ENCODE assay signal across 25 cellular contexts in genomic region chr14:101704140-101704539, GRCh38. TPM values are rescaled to one million over a fixed set of nuclear protein-coding genes. Genes with fewer than 3 reads are reported as not detected.
A peak's percentile ranks its signal among the peaks of the same experiment; 100 is the strongest.
DNase-seq lines count a peak whose midpoint lies in the region; ATAC-seq lines count a peak whose summit lies in the region.
"Had no signal": no experiment of that assay in that cellular context is flagged by ENCODE, and none has a peak within 500 bp of the region (broad histone marks: within the 10 kb centered on the region; RNA-seq: fewer than 3 reads in every experiment).

No MANE protein-coding gene starts in this region.

- no peak overlapping the region for H3K4me3 Mint-ChIP-seq in activated CD4-positive, alpha-beta T cell treated with anti-CD3 and anti-CD28 coated beads, Interleukin-2, amount 10 ng/mL, durations not matched to agents 24 days and 14 days
- peak overlapping the region; percentile 33 for H3K4me3 Mint-ChIP-seq in T-helper 17 cell
- H3K4me3 Mint-ChIP-seq: neural crest cell had no signal

- no peak overlapping the region for H3K27ac Mint-ChIP-seq in activated CD4-positive, alpha-beta T cell treated with anti-CD3 and anti-CD28 coated beads, Interleukin-2, amount 10 ng/mL, durations not matched to agents 24 days and 14 days
- peak overlapping the region; percentile 94 for H3K27ac Mint-ChIP-seq in T-helper 17 cell

- no peaks in the 10 kb centered on the region for H3K9me3 Mint-ChIP-seq in activated CD4-positive, alpha-beta T cell treated with anti-CD3 and anti-CD28 coated beads, Interleukin-2, amount 10 ng/mL, durations not matched to agents 24 days and 14 days
- H3K9me3 Mint-ChIP-seq: neural crest cell had no signal

- H3K27me3 Mint-ChIP-seq in activated CD4-positive, alpha-beta T cell treated with anti-CD3 and anti-CD28 coated beads, Interleukin-2, amount 10 ng/mL, durations not matched to agents 24 days and 14 days, result peaks cover 37% of the 10 kb centered on the region
- H3K27me3 Mint-ChIP-seq in T-helper 17 cell, result no peaks in the 10 kb centered on the region

- no peaks in the 10 kb centered on the region for H3K9me3 ChIP-seq in T-helper 17 cell (ENCODE audit: control insufficient read depth, low read length, poor library complexity, severe bottlenecking)
- H3K9me3 ChIP-seq: BLaER1, heart left ventricle, pancreas, SK-N-SH had no signal

- DNase-seq in activated CD4-positive, alpha-beta T cell treated with anti-CD3 and anti-CD28 coated beads, Interleukin-2, amount 10 ng/mL, durations not matched to agents 24 days and 14 days, result peak; percentile 58
- DNase-seq in activated CD4-positive, alpha-beta T cell treated with anti-CD3 and anti-CD28 coated beads for 48 hours, result no peak
- DNase-seq in COR-L47 (lab: John Stamatoyannopoulos, UW), result peak; percentile 5
- peak in 2 of 3 donors; percentile 32 to 39 for DNase-seq in T-helper 17 cell
- peak; percentile 39 for DNase-seq in mesenteric fat pad (ENCODE audit: low spot score)
- DNase-seq in NCI-H2107 (lab: John Stamatoyannopoulos, UW), result no peak
- DNase-seq in cerebellar nuclear complex (lab: John Stamatoyannopoulos, UW), result no peak
- DNase-seq: ACHN; activated naive CD4-positive, alpha-beta T cell treated with anti-CD3 and anti-CD28 coated beads, Interleukin-2, amount 50 U/mL, for 16 hours; Calu3; EL; foreskin fibroblast; heart left ventricle; NCI-H1092 treated with DMSO at 0.1 percent for 48 hours; NCI-H187 treated with DMSO at 0.1 percent for 48 hours; NCI-H2227 treated with DMSO at 0.1 percent for 48 hours; pancreas; SK-N-SH; stimulated activated CD4-positive, alpha-beta T cell treated with anti-CD3 and anti-CD28 coated beads, Interleukin-2, amount 100 ng/mL, for 24 hours; T-helper 2 cell; trophoblast cell had no signal

- no peaks in the 10 kb centered on the region for H3K36me3 Mint-ChIP-seq in activated CD4-positive, alpha-beta T cell treated with anti-CD3 and anti-CD28 coated beads, Interleukin-2, amount 10 ng/mL, durations not matched to agents 24 days and 14 days (ENCODE audit: low read depth)
- no peaks in the 10 kb centered on the region for H3K36me3 Mint-ChIP-seq in T-helper 17 cell (ENCODE audit: low read depth)

- intact Hi-C loops in activated CD4-positive, alpha-beta T cell treated with anti-CD3 and anti-CD28 coated beads, Interleukin-2, amount 10 ng/mL, durations not matched to agents 24 days and 14 days (cut with micrococcal nuclease), result loop anchor here (10.0 kb wide), 1 partner anchor 391 kb away; no protein-coding TSS in a partner anchor

- peaks cover 22% of the 10 kb centered on the region for H3K4me1 Mint-ChIP-seq in activated CD4-positive, alpha-beta T cell treated with anti-CD3 and anti-CD28 coated beads, Interleukin-2, amount 10 ng/mL, durations not matched to agents 24 days and 14 days
- peaks cover 33% of the 10 kb centered on the region for H3K4me1 Mint-ChIP-seq in T-helper 17 cell

- peak; percentile 70 for ATAC-seq in T-helper 17 cell
- ATAC-seq in HG03571 (IDR thresholded peaks at IDR 0.05; ENCODE audit: unreplicated experiment), result no peak
- ATAC-seq: esophagus mucosa, heart left ventricle, pancreas had no signal

RNA-seq across cellular contexts. Expression of gene PPP2R5C, which starts 57.4 kb away (rescaled TPM):
- total RNA-seq in activated CD4-positive, alpha-beta T cell treated with anti-CD3 and anti-CD28 coated beads, Interleukin-2, amount 10 ng/mL, durations not matched to agents 24 days and 14 days, result 160 and 181 TPM in 2 replicates
- total RNA-seq in T-helper 17 cell (100 to 1,000 TPM; 516 to 530 TPM), mesenteric fat pad (124 TPM)

Comparison
In these comparisons a context has a peak if more than half of its experiments do, and no peak if none do; other contexts are left out.
1. DNase-seq: peak in activated CD4-positive, alpha-beta T cell treated with anti-CD3 and anti-CD28 coated beads, Interleukin-2, amount 10 ng/mL, durations not matched to agents 24 days and 14 days (single experiment), COR-L47 (single experiment), T-helper 17 cell (2 of 3) and mesenteric fat pad (single experiment); none in activated CD4-positive, alpha-beta T cell treated with anti-CD3 and anti-CD28 coated beads for 48 hours (single experiment), NCI-H2107 (single experiment) and cerebellar nuclear complex (0 of 2).